Comparison of ENCODE assay signal across 36 cellular contexts in the genomic region with DNA sequence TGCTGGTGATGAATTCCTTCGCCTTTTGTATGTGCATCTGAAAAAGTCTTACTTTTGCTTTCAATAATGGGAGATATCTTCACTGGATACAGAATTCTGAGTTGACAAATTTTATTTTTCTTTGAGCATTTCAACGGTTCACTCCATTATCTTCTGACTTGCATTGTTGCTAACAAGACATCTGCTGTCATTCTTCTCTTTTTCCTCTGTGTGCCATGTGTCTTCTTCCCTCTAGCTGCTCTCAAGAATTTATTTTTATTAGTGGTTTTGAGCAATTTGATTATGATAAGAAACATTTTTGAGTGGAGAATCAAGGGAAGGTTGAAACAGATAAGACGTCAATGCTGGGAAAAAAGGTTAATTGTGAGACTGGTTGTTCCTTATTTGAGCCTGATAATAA.
"Had no signal": no experiment of that assay in that cellular context is flagged by ENCODE, and none has a peak within 500 bp of the region (broad histone marks: within the 10 kb centered on the region; RNA-seq: fewer than 3 reads in every experiment).

No MANE protein-coding gene starts in this region.

- H3K27ac ChIP-seq: adrenal gland, body of pancreas, esophagus muscularis mucosa, foreskin keratinocyte, gastrocnemius medialis, WERI-Rb-1 had no signal

- H3K36me3 Mint-ChIP-seq: activated CD4-positive, alpha-beta memory T cell treated with anti-CD3 and anti-CD28 coated beads for 36 hours; activated CD8-positive, alpha-beta memory T cell treated with anti-CD3 and anti-CD28 coated beads, Interleukin-2, amount 10 ng/mL, durations not matched to agents 7 days and 5 days; activated naive CD4-positive, alpha-beta T cell treated with anti-CD3 and anti-CD28 coated beads, Interleukin-2, amount 50 U/mL, for 24 hours; activated naive CD8-positive, alpha-beta T cell treated with anti-CD3 and anti-CD28 coated beads for 36 hours had no signal

- H3K9me3 ChIP-seq: gastrocnemius medialis had no signal

- ATAC-seq: activated CD4-positive, alpha-beta T cell treated with anti-CD3 and anti-CD28 coated beads for 36 hours; activated CD8-positive, alpha-beta memory T cell treated with anti-CD3 and anti-CD28 coated beads, Interleukin-2, amount 10 ng/mL, durations not matched to agents 7 days and 5 days; activated CD8-positive, alpha-beta T cell treated with anti-CD3 and anti-CD28 coated beads, Interleukin-2, amount 10 ng/mL, durations not matched to agents 7 days and 5 days; activated naive CD8-positive, alpha-beta T cell treated with anti-CD3 and anti-CD28 coated beads, Interleukin-2, amount 50 U/mL, for 24 hours; body of pancreas; effector memory CD8-positive, alpha-beta T cell; foreskin keratinocyte; gastrocnemius medialis; T-helper 17 cell had no signal

- H3K4me1 Mint-ChIP-seq: activated CD4-positive, alpha-beta T cell treated with anti-CD3 and anti-CD28 coated beads for 36 hours; activated CD4-positive, alpha-beta T cell treated with anti-CD3 and anti-CD28 coated beads, Interleukin-2, amount 10 ng/mL, durations not matched to agents 24 days and 14 days; activated CD8-positive, alpha-beta memory T cell treated with anti-CD3 and anti-CD28 coated beads, Interleukin-2, amount 10 ng/mL, durations not matched to agents 7 days and 5 days; activated naive CD4-positive, alpha-beta T cell treated with anti-CD3 and anti-CD28 coated beads, Interleukin-2, amount 50 U/mL, for 24 hours; activated naive CD8-positive, alpha-beta T cell treated with anti-CD3 and anti-CD28 coated beads for 36 hours; activated naive CD8-positive, alpha-beta T cell treated with anti-CD3 and anti-CD28 coated beads, Interleukin-2, amount 50 U/mL, for 24 hours; T-helper 17 cell had no signal

- H3K4me3 Mint-ChIP-seq: activated CD4-positive, alpha-beta memory T cell treated with anti-CD3 and anti-CD28 coated beads for 36 hours; activated CD4-positive, alpha-beta T cell treated with anti-CD3 and anti-CD28 coated beads for 36 hours; activated CD4-positive, alpha-beta T cell treated with anti-CD3 and anti-CD28 coated beads, Interleukin-2, amount 10 ng/mL, durations not matched to agents 24 days and 14 days; activated CD8-positive, alpha-beta memory T cell treated with anti-CD3 and anti-CD28 coated beads, Interleukin-2, amount 10 ng/mL, durations not matched to agents 7 days and 5 days; activated CD8-positive, alpha-beta T cell treated with anti-CD3 and anti-CD28 coated beads, Interleukin-2, amount 10 ng/mL, durations not matched to agents 7 days and 5 days; activated naive CD4-positive, alpha-beta T cell treated with anti-CD3 and anti-CD28 coated beads for 36 hours; activated naive CD4-positive, alpha-beta T cell treated with anti-CD3 and anti-CD28 coated beads, Interleukin-2, amount 50 U/mL, for 24 hours; activated naive CD8-positive, alpha-beta T cell treated with anti-CD3 and anti-CD28 coated beads for 36 hours; activated naive CD8-positive, alpha-beta T cell treated with anti-CD3 and anti-CD28 coated beads, Interleukin-2, amount 50 U/mL, for 24 hours; activated T-helper 1 cell treated with anti-CD3 and anti-CD28 coated beads, Interleukin-12 subunit alpha, Interleukin-12 subunit beta, Interleukin-2, Interleukin-4 antibody, amounts not matched to agents 30 ng/mL and 10 ng/mL and 1 ng/mL, durations not matched to agents 14 hours and 24 hours and 36 hours; effector memory CD8-positive, alpha-beta T cell; T-helper 17 cell; T-helper 2 cell treated with Interferon-gamma antibody and Interleukin-4, amounts not matched to agents 5 μg/mL and 100 μg/mL, for 36 hours had no signal

- H3K4me1 ChIP-seq: adrenal gland, body of pancreas, esophagus muscularis mucosa, gastrocnemius medialis had no signal

- FAIRE-seq: colon had no signal

- H3K27ac Mint-ChIP-seq: activated CD4-positive, alpha-beta memory T cell treated with anti-CD3 and anti-CD28 coated beads for 36 hours; activated CD4-positive, alpha-beta T cell treated with anti-CD3 and anti-CD28 coated beads for 36 hours; activated CD4-positive, alpha-beta T cell treated with anti-CD3 and anti-CD28 coated beads, Interleukin-2, amount 10 ng/mL, durations not matched to agents 24 days and 14 days; activated CD8-positive, alpha-beta memory T cell treated with anti-CD3 and anti-CD28 coated beads, Interleukin-2, amount 10 ng/mL, durations not matched to agents 7 days and 5 days; activated CD8-positive, alpha-beta T cell treated with anti-CD3 and anti-CD28 coated beads, Interleukin-2, amount 10 ng/mL, durations not matched to agents 7 days and 5 days; activated naive CD4-positive, alpha-beta T cell treated with anti-CD3 and anti-CD28 coated beads for 36 hours; activated naive CD4-positive, alpha-beta T cell treated with anti-CD3 and anti-CD28 coated beads, Interleukin-2, amount 50 U/mL, for 24 hours; activated naive CD8-positive, alpha-beta T cell treated with anti-CD3 and anti-CD28 coated beads for 36 hours; activated naive CD8-positive, alpha-beta T cell treated with anti-CD3 and anti-CD28 coated beads, Interleukin-2, amount 50 U/mL, for 24 hours; activated T-helper 1 cell treated with anti-CD3 and anti-CD28 coated beads, Interleukin-12 subunit alpha, Interleukin-12 subunit beta, Interleukin-2, Interleukin-4 antibody, amounts not matched to agents 30 ng/mL and 10 ng/mL and 1 ng/mL, durations not matched to agents 14 hours and 24 hours and 36 hours; activated T-helper 2 cell treated with anti-CD3 and anti-CD28 coated beads, Interferon-gamma antibody, Interleukin-2, Interleukin-4, amounts not matched to agents 10 μg/mL and 5 μg/mL and 100 μg/mL, durations not matched to agents 14 hours and 24 hours and 36 hours; effector memory CD8-positive, alpha-beta T cell; T-helper 17 cell; T-helper 2 cell treated with Interferon-gamma antibody and Interleukin-4, amounts not matched to agents 5 μg/mL and 100 μg/mL, for 36 hours had no signal

- DNase-seq: activated CD4-positive, alpha-beta memory T cell treated with anti-CD3 and anti-CD28 coated beads for 36 hours; activated CD4-positive, alpha-beta T cell treated with anti-CD3 and anti-CD28 coated beads for 36 hours; activated CD4-positive, alpha-beta T cell treated with anti-CD3 and anti-CD28 coated beads, Interleukin-2, amount 10 ng/mL, durations not matched to agents 24 days and 14 days; activated CD4-positive, CD25-positive, alpha-beta regulatory T cell; activated CD4-positive, CD25-positive, alpha-beta regulatory T cell treated with anti-CD3 and anti-CD28 coated beads, Interleukin-2, amount 50 U/mL, for 72 hours; activated CD8-positive, alpha-beta memory T cell treated with anti-CD3 and anti-CD28 coated beads, Interleukin-2, amount 10 ng/mL, durations not matched to agents 7 days and 5 days; activated CD8-positive, alpha-beta memory T cell treated with anti-CD3 and anti-CD28 coated beads, Interleukin-2, amount 50 U/mL, for 4 hours; activated CD8-positive, alpha-beta T cell treated with anti-CD3 and anti-CD28 coated beads, Interleukin-2, amount 10 ng/mL, durations not matched to agents 7 days and 5 days; activated effector memory CD4-positive, alpha-beta T cell treated with anti-CD3 and anti-CD28 coated beads, Interleukin-2, amount 50 U/mL, for 16 hours; activated naive CD4-positive, alpha-beta T cell treated with anti-CD3 and anti-CD28 coated beads for 36 hours; activated naive CD8-positive, alpha-beta T cell treated with anti-CD3 and anti-CD28 coated beads for 36 hours; activated naive CD8-positive, alpha-beta T cell treated with anti-CD3 and anti-CD28 coated beads, Interleukin-2, amount 50 U/mL, for 24 hours; activated T-cell treated with anti-CD3 and anti-CD28 coated beads, Interleukin-2, amount 50 U/mL, for 1 hour; activated T-cell treated with anti-CD3 and anti-CD28 coated beads, Interleukin-2, amount 50 U/mL, for 48 hours; adrenal gland; amygdala; aorta; body of pancreas; caudate nucleus; cortex of kidney; dermis blood vessel endothelial cell; effector CD4-positive, alpha-beta T cell; effector memory CD8-positive, alpha-beta T cell; erythroblast; foreskin keratinocyte; gastrocnemius medialis; head of caudate nucleus; T-helper 17 cell; T1000; WERI-Rb-1 had no signal

- H3K27me3 Mint-ChIP-seq: activated CD4-positive, alpha-beta T cell treated with anti-CD3 and anti-CD28 coated beads, Interleukin-2, amount 10 ng/mL, durations not matched to agents 24 days and 14 days; T-helper 17 cell had no signal

- H3K27me3 ChIP-seq: adrenal gland, body of pancreas, foreskin keratinocyte, gastrocnemius medialis had no signal

- H3K36me3 ChIP-seq: adrenal gland, esophagus muscularis mucosa, gastrocnemius medialis, WERI-Rb-1 had no signal

- H3K4me3 ChIP-seq: adrenal gland, body of pancreas, esophagus muscularis mucosa, gastrocnemius medialis had no signal
